Comparison of ENCODE assay signal across 7 cellular contexts in genomic region chr19:21740559-21740958, GRCh38.
"Had no signal": no experiment of that assay in that cellular context is flagged by ENCODE, and none has a peak within 500 bp of the region (broad histone marks: within the 10 kb centered on the region; RNA-seq: fewer than 3 reads in every experiment).

No MANE protein-coding gene starts in this region.

- DNase-seq: IMR-90, KBM-7, KG1 had no signal

- FAIRE-seq: HepG2, HTR-8/SVneo had no signal

- H3K4me2 ChIP-seq: KMS-11 had no signal

- H3K27ac ChIP-seq: HL-60, KMS-11 had no signal

- ATAC-seq: HepG2 had no signal

- H3K9ac ChIP-seq: KMS-11 had no signal
